In genomic region chr20:1467355-1468116, GRCh38 we compare ENCODE assay signal across 8 cellular contexts. TPM values are rescaled to one million over a fixed set of nuclear protein-coding genes. Genes with fewer than 3 reads are reported as not detected.
A peak's percentile ranks its signal among the peaks of the same experiment; 100 is the strongest.
DNase-seq lines count a peak whose midpoint lies in the region; ATAC-seq, FAIRE-seq and TF ChIP-seq lines count a peak whose summit lies in the region.

No MANE protein-coding gene starts in this region.

- WGBS in HepG2 (ENCODE audit: low lambda C conversion rate): 32% methylated on average over 22 of the region's 22 CpGs
- WGBS in testis, 2 donors: 36 to 50% methylated on average over 22 of the region's 22 CpGs
- 61 to 65% methylated on average over 22 of the region's 22 CpGs for WGBS in lower leg skin, 2 donors

- POLR2A ChIA-PET in CD4-positive, alpha-beta memory T cell (lab: Charles Lee; ENCODE audit: partially characterized antibody): interaction anchor here (0.6 to 3.1 kb wide), 12 partner anchors 16 to 635 kb away, joined by 3 to 19 read pairs (median 4); partner anchors contain the start of genes FKBP1A and PSMF1
- POLR2A ChIA-PET in HepG2 (lab: Yijun Ruan, JAX): interaction anchor here (1.5 to 3.3 kb wide), 3 partner anchors 74 to 142 kb away, joined by 4 to 32 read pairs (median 8); partner anchors contain the start of gene FKBP1A

- H3K4me3 Mint-ChIP-seq in CD4-positive, alpha-beta memory T cell: peak overlapping the region in 7 of 8 donors; percentile 78 to 93 (median 81)
- peak overlapping the region; percentile 91 for H3K4me3 Mint-ChIP-seq in activated naive CD8-positive, alpha-beta T cell

- H3K4me1 Mint-ChIP-seq in CD4-positive, alpha-beta memory T cell: peaks cover 32 to 49% (median 40%) of the 10 kb centered on the region in 4 donors
- peaks cover 46% of the 10 kb centered on the region for H3K4me1 Mint-ChIP-seq in activated naive CD8-positive, alpha-beta T cell (ENCODE audit: low read depth)

- H3K4me3 ChIP-seq in CD4-positive, alpha-beta memory T cell (ENCODE audit: low read length in 2 of 2): peak overlapping the region in 1 of 2 donors; percentile 39
- H3K4me3 ChIP-seq in HepG2 (replicated peaks in 1 of 3; ENCODE audit: insufficient read depth in 1 of 3, low read depth in 2 of 3, low read length in 3 of 3): peak overlapping the region; percentile 30 to 98 (median 55)
- peak overlapping the region; percentile 88 to 97 for H3K4me3 ChIP-seq in testis
- no peak overlapping the region for H3K4me3 ChIP-seq in lower leg skin (ENCODE audit: low read depth, poor library complexity, severe bottlenecking)

- peaks cover 37% of the 10 kb centered on the region for H3K79me2 ChIP-seq in HepG2 (ENCODE audit: insufficient read depth, low read length)

- peak overlapping the region; percentile 97 for H3K4me2 ChIP-seq in HepG2 (ENCODE audit: low read depth, low read length)

- peak overlapping the region; percentile 47 for H2AFZ ChIP-seq in HepG2 (ENCODE audit: low read length)

- peaks cover 0 to 2% (median 0%) of the 10 kb centered on the region in 8 donors for H3K9me3 Mint-ChIP-seq in CD4-positive, alpha-beta memory T cell
- H3K9me3 Mint-ChIP-seq in activated naive CD8-positive, alpha-beta T cell (ENCODE audit: low read depth): no peaks in the 10 kb centered on the region

- TF ChIP-seq RAD21 in HepG2 (CRISPR knock-in tag; IDR thresholded peaks at IDR 0.05): no peak

- no peaks in the 10 kb centered on the region for H3K27me3 ChIP-seq in CD4-positive, alpha-beta memory T cell (ENCODE audit: insufficient read depth, low read length)
- H3K27me3 ChIP-seq in HepG2 (ENCODE audit: control insufficient read depth in 1 of 2, insufficient read depth in 2 of 2, low read length in 2 of 2): no peaks in the 10 kb centered on the region; a peak in 2 of 5 replicates
- no peaks in the 10 kb centered on the region for H3K27me3 ChIP-seq in testis

- peaks cover 3 to 5% of the 10 kb centered on the region in 2 donors for H3K27me3 Mint-ChIP-seq in CD4-positive, alpha-beta memory T cell
- H3K27me3 Mint-ChIP-seq in activated naive CD8-positive, alpha-beta T cell: peaks cover 1% of the 10 kb centered on the region

- peak; percentile 15 to 33; a peak in 2 of 4 replicates for TF ChIP-seq EP300 in HepG2 (IDR thresholded peaks at IDR 0.05; ENCODE audit: low read depth in 2 of 2, low read length in 2 of 2)
- no peak for TF ChIP-seq EP300 in HepG2 (CRISPR knock-in tag; IDR thresholded peaks at IDR 0.05; ENCODE audit: borderline replicate concordance)

- DNase-seq in CD4-positive, alpha-beta memory T cell: no peak
- DNase-seq in Kasumi-1 (lab: John Stamatoyannopoulos, UW) (peak; percentile 97), HepG2 (ENCODE audit: low spot score) (peak; percentile 68), testis (peak; percentile 45), AG20443 (ENCODE audit: low spot score) (no peak), lower leg skin (ENCODE audit: low spot score in 2 of 2) (no peak)

- in situ Hi-C loops in HepG2 (cut with HindIII; ENCODE audit: extremely low pct_ligation_motif_present, low pct_unique_long_range_greater_than_20kb): no loop called here

- ATAC-seq in HepG2 (peak; percentile 1; the same call in 2 of the 3 replicates), HG03139 (IDR thresholded peaks at IDR 0.05; ENCODE audit: unreplicated experiment) (no peak)

- peak overlapping the region; percentile 4 for H3K27ac ChIP-seq in CD4-positive, alpha-beta memory T cell (ENCODE audit: low read depth, low read length)
- H3K27ac ChIP-seq in HepG2 (ENCODE audit: extremely low read length, insufficient read depth, low read length) (peak overlapping the region; percentile 62), testis (peak overlapping the region in 1 of 2 donors; percentile 86)

- peaks cover 9 to 17% of the 10 kb centered on the region in 2 donors for H3K36me3 Mint-ChIP-seq in CD4-positive, alpha-beta memory T cell
- H3K36me3 Mint-ChIP-seq in activated naive CD8-positive, alpha-beta T cell: peaks cover 5% of the 10 kb centered on the region

- peak overlapping the region; percentile 66 to 95 (median 85) for H3K27ac Mint-ChIP-seq in CD4-positive, alpha-beta memory T cell
- peak overlapping the region; percentile 41 for H3K27ac Mint-ChIP-seq in activated naive CD8-positive, alpha-beta T cell

- intact Hi-C loops in CD4-positive, alpha-beta memory T cell (cut with micrococcal nuclease): loop anchor here (1.0 to 10.0 kb wide), 7 partner anchors 35 to 1003 kb away; partner anchors contain the start of genes FKBP1A and SNRPB
- intact Hi-C loops in HepG2 (cut with micrococcal nuclease; ENCODE audit: unreplicated experiment): loop anchor here (1.0 to 2.0 kb wide), 2 partner anchors 75 to 349 kb away; partner anchors contain the start of genes FKBP1A and PSMF1
- intact Hi-C loops in testis (cut with DNase I; ENCODE audit: low total_unique reads): no loop called here
- intact Hi-C loops in lower leg skin (cut with DNase I; ENCODE audit: low total_unique reads): no loop called here

- H4K20me1 ChIP-seq in HepG2 (ENCODE audit: insufficient read depth, low read length): peaks cover 13% of the 10 kb centered on the region

- H3K9me3 ChIP-seq in CD4-positive, alpha-beta memory T cell (ENCODE audit: control insufficient read depth in 1 of 2, low read length in 2 of 2): no peaks in the 10 kb centered on the region
- H3K9me3 ChIP-seq in HepG2 (ENCODE audit: low read length) (no peaks in the 10 kb centered on the region), testis (no peaks in the 10 kb centered on the region)

- H3K36me3 ChIP-seq in CD4-positive, alpha-beta memory T cell (ENCODE audit: insufficient read depth, low read length): peaks cover 13% of the 10 kb centered on the region
- peaks cover 12 to 17% of the 10 kb centered on the region in 2 experiments; a peak in 4 of 5 replicates for H3K36me3 ChIP-seq in HepG2 (replicated peaks in 1 of 2; ENCODE audit: control insufficient read depth in 1 of 2, insufficient read depth in 2 of 2, low read length in 2 of 2)
- H3K36me3 ChIP-seq in testis (ENCODE audit: low read depth, missing control alignments): no peaks in the 10 kb centered on the region

- H3K4me1 ChIP-seq in CD4-positive, alpha-beta memory T cell (ENCODE audit: insufficient read depth, low read length): peaks cover 41% of the 10 kb centered on the region
- H3K4me1 ChIP-seq in HepG2 (ENCODE audit: insufficient read depth, low read length) (peaks cover 64% of the 10 kb centered on the region), testis (peaks cover 17% of the 10 kb centered on the region)

- CTCF ChIA-PET in CD4-positive, alpha-beta memory T cell (lab: Charles Lee; ENCODE audit: partially characterized antibody): interaction anchor here (0.8 to 4.0 kb wide), 15 partner anchors 9 to 635 kb away, joined by 3 to 22 read pairs (median 3); partner anchors contain the start of gene SNPH
- CTCF ChIA-PET in HepG2 (lab: Yijun Ruan, JAX; ENCODE audit: low intra/inter-chr PET ratio, low total read pairs): interaction anchor here (0.9 to 2.5 kb wide), 2 partner anchors 36 to 310 kb away, joined by 3 to 9 read pairs; no protein-coding TSS in a partner anchor

- no TSS peak for BruUV-seq in HepG2 (replicated peaks; lab: Mats Ljungman, UMichigan)

- TF ChIP-seq CTCF in HepG2 (CRISPR knock-in tag; IDR thresholded peaks at IDR 0.05): no peak
- no peak for TF ChIP-seq CTCF in testis (IDR thresholded peaks at IDR 0.05)
- no peak for TF ChIP-seq CTCF in lower leg skin (IDR thresholded peaks at IDR 0.05)

- H3K9ac ChIP-seq in HepG2 (ENCODE audit: insufficient read depth, low read depth, low read length): peak overlapping the region; percentile 74

- TF ChIP-seq POLR2A in HepG2 (IDR thresholded peaks at IDR 0.05; ENCODE audit: insufficient read depth in 1 of 2, low read depth in 2 of 2, low read length in 2 of 2) (no peak), testis (IDR thresholded peaks at IDR 0.05) (no peak), lower leg skin (IDR thresholded peaks at IDR 0.05) (no peak)

- FAIRE-seq in HepG2 (lab: Jason Lieb, UNC): no peak

RNA-seq across cellular contexts. Expression of gene NSFL1C, which starts 0.9 kb away (rescaled TPM):
- total RNA-seq in CD4-positive, alpha-beta memory T cell: 10 to 100 TPM; 57.5 to 65.8 TPM
- 100 to 1,000 TPM in 1 of 2 donors, 10 to 100 TPM in 1; 77.3 to 105 TPM for polyA plus RNA-seq in CD4-positive, alpha-beta memory T cell
- total RNA-seq in HepG2 (2016; rRNA removed; fragmentation: Illumina TruSeq; extraction: Trizol) (62.7 and 74.0 TPM in 2 replicates), testis (10 to 100 TPM; 61.8 to 63.9 TPM), lower leg skin (10 to 100 TPM; 56.9 to 76.2 (median 63.5) TPM)
- 27.0 and 31.9 TPM in 2 replicates for total RNA-seq in HepG2 (2016; cell fraction: cytosol; rRNA removed; fragmentation: Illumina TruSeq; extraction: Trizol; ENCODE audit: low read depth)
- 67.3 and 70.8 TPM in 2 replicates for total RNA-seq in HepG2 (2016; cell fraction: insoluble cytoplasmic fraction; rRNA removed; fragmentation: Illumina TruSeq; extraction: Trizol)
- 34.0 and 35.0 TPM in 2 replicates for total RNA-seq in HepG2 (2016; cell fraction: membrane; rRNA removed; fragmentation: Illumina TruSeq; extraction: Trizol)
- 57.9 and 59.7 TPM in 2 replicates for total RNA-seq in HepG2 (2016; cell fraction: nucleus; rRNA removed; fragmentation: Illumina TruSeq; extraction: Trizol)
- polyA plus RNA-seq in HepG2 (2011; rRNA removed) (22.9 and 31.9 TPM in 2 replicates), testis (ENCODE audit: insufficient read depth, low read depth, low replicate concordance) (107 TPM)
- 24.0 and 30.9 TPM in 2 replicates for polyA plus RNA-seq in HepG2 (2011; cell fraction: cytosol; rRNA removed)
- 94.8 and 100 TPM in 2 replicates for polyA plus RNA-seq in HepG2 (2011; cell fraction: nucleus; rRNA removed)
- polyA plus RNA-seq in HepG2 (2012): 82.3 and 83.4 TPM in 2 replicates
- 54.9 and 58.8 TPM in 2 replicates for polyA plus RNA-seq in HepG2 (2016; cell fraction: cytosol; fragmentation: Illumina TruSeq; extraction: Trizol; ENCODE audit: low read depth)
- 139 and 153 TPM in 2 replicates for polyA plus RNA-seq in HepG2 (2016; cell fraction: insoluble cytoplasmic fraction; fragmentation: Illumina TruSeq; extraction: Trizol; ENCODE audit: low read depth)
- polyA plus RNA-seq in HepG2 (2016; cell fraction: membrane; fragmentation: Illumina TruSeq; extraction: Trizol; ENCODE audit: low read depth): 55.7 and 56.7 TPM in 2 replicates
- 105 and 116 TPM in 2 replicates for polyA plus RNA-seq in HepG2 (2016; cell fraction: nucleus; fragmentation: Illumina TruSeq; extraction: Trizol; ENCODE audit: insufficient read depth, low read depth)
- polyA minus RNA-seq in HepG2 (2011; rRNA and poly(A)+ RNA removed; ENCODE audit: low replicate concordance): 23.6 and 36.6 TPM in 2 replicates
- polyA minus RNA-seq in HepG2 (2011; cell fraction: cytosol; rRNA and poly(A)+ RNA removed): 11.3 and 16.5 TPM in 2 replicates
- polyA minus RNA-seq in HepG2 (2011; cell fraction: nucleus; rRNA and poly(A)+ RNA removed): 149 and 165 TPM in 2 replicates

RNA-seq across cellular contexts. Expression of gene SIRPB2, which starts 23.7 kb away (rescaled TPM):
- not detected for total RNA-seq in CD4-positive, alpha-beta memory T cell
- not detected for polyA plus RNA-seq in CD4-positive, alpha-beta memory T cell
- total RNA-seq in HepG2 (2016; rRNA removed; fragmentation: Illumina TruSeq; extraction: Trizol): not detected in 2 replicates
- not detected in 2 replicates for total RNA-seq in HepG2 (2016; cell fraction: cytosol; rRNA removed; fragmentation: Illumina TruSeq; extraction: Trizol; ENCODE audit: low read depth)
- not detected in 2 replicates for total RNA-seq in HepG2 (2016; cell fraction: insoluble cytoplasmic fraction; rRNA removed; fragmentation: Illumina TruSeq; extraction: Trizol)
- not detected in 2 replicates for total RNA-seq in HepG2 (2016; cell fraction: membrane; rRNA removed; fragmentation: Illumina TruSeq; extraction: Trizol)
- not detected in 2 replicates for total RNA-seq in HepG2 (2016; cell fraction: nucleus; rRNA removed; fragmentation: Illumina TruSeq; extraction: Trizol)
- not detected in 2 replicates for polyA plus RNA-seq in HepG2 (2011; rRNA removed)
- not detected in 2 replicates for polyA plus RNA-seq in HepG2 (2011; cell fraction: cytosol; rRNA removed)
- not detected in 2 replicates for polyA plus RNA-seq in HepG2 (2011; cell fraction: nucleus; rRNA removed)
- not detected in 2 replicates for polyA plus RNA-seq in HepG2 (2012)
- polyA plus RNA-seq in HepG2 (2016; cell fraction: cytosol; fragmentation: Illumina TruSeq; extraction: Trizol; ENCODE audit: low read depth): not detected in 2 replicates
- not detected in 2 replicates for polyA plus RNA-seq in HepG2 (2016; cell fraction: insoluble cytoplasmic fraction; fragmentation: Illumina TruSeq; extraction: Trizol; ENCODE audit: low read depth)
- polyA plus RNA-seq in HepG2 (2016; cell fraction: membrane; fragmentation: Illumina TruSeq; extraction: Trizol; ENCODE audit: low read depth): not detected in 2 replicates
- polyA plus RNA-seq in HepG2 (2016; cell fraction: nucleus; fragmentation: Illumina TruSeq; extraction: Trizol; ENCODE audit: insufficient read depth, low read depth): not detected in 2 replicates
- polyA minus RNA-seq in HepG2 (2011; rRNA and poly(A)+ RNA removed; ENCODE audit: low replicate concordance): not detected in 2 replicates
- polyA minus RNA-seq in HepG2 (2011; cell fraction: cytosol; rRNA and poly(A)+ RNA removed): not detected in 2 replicates
- polyA minus RNA-seq in HepG2 (2011; cell fraction: nucleus; rRNA and poly(A)+ RNA removed): not detected in 2 replicates
- total RNA-seq in testis: 1 to 10 TPM in 1 of 2 donors, under 1 TPM in 1; 0.63 to 3.3 TPM
- polyA plus RNA-seq in testis (ENCODE audit: insufficient read depth, low read depth, low replicate concordance): 1.5 TPM
- total RNA-seq in lower leg skin: 1 to 10 TPM in 3 of 4 donors, under 1 TPM in 1; 0.79 to 6.4 (median 3.1) TPM

Comparison
In these comparisons a context has a peak if more than half of its experiments do, and no peak if none do; other contexts are left out.
1. DNase-seq: peak in Kasumi-1 (2 of 2), HepG2 (single experiment) and testis (single experiment); none in CD4-positive, alpha-beta memory T cell (0 of 5), AG20443 (single experiment) and lower leg skin (0 of 2).
2. intact Hi-C loops: an anchor here in CD4-positive, alpha-beta memory T cell (1.0 to 10.0 kb wide) and HepG2 (1.0 to 2.0 kb wide); none called in testis and lower leg skin.